8 cellular contexts compared by ENCODE assay signal in genomic region chr7:17233643-17234397, GRCh38.
DNase-seq lines count a peak whose midpoint lies in the region; ATAC-seq, FAIRE-seq and TF ChIP-seq lines count a peak whose summit lies in the region.

No MANE protein-coding gene starts in this region.

- ATAC-seq in GM19043 (IDR thresholded peaks at IDR 0.05; ENCODE audit: low read depth, unreplicated experiment) (peak; percentile 33), HG03097 (IDR thresholded peaks at IDR 0.05; ENCODE audit: low FRiP score, unreplicated experiment) (peak; percentile 45), K562 (peak; percentile 44; the same call in 1 of the 3 replicates)

- peaks cover 8% of the 10 kb centered on the region for H3K9me3 Mint-ChIP-seq in type B pancreatic cell

- peak overlapping the region; percentile 2 for H2AFZ ChIP-seq in K562 (ENCODE audit: low read depth, low read length)

- TF ChIP-seq EP300 in K562 (IDR thresholded peaks at IDR 0.05; ENCODE audit: low read length) (no peak; the same call in 1 of the 2 replicates), sigmoid colon (IDR thresholded peaks at IDR 0.05) (no peak)

- H3K4me3 ChIP-seq in K562: no peak overlapping the region
- H3K4me3 ChIP-seq in sigmoid colon: no peak overlapping the region

- no peaks in the 10 kb centered on the region; a peak in 1 of 5 replicates for H3K4me1 ChIP-seq in K562 (replicated peaks in 1 of 2; ENCODE audit: control insufficient read depth in 2 of 2, insufficient read depth in 2 of 2, low read length in 2 of 2)
- peaks cover 0 to 13% (median 8%) of the 10 kb centered on the region in 4 donors for H3K4me1 ChIP-seq in sigmoid colon

- H3K36me3 Mint-ChIP-seq in type B pancreatic cell: no peaks in the 10 kb centered on the region

- peak overlapping the region; percentile 60 for H3K27ac ChIP-seq in K562 (ENCODE audit: extremely low read depth, low read depth, low read length)
- H3K27ac ChIP-seq in sigmoid colon: peak overlapping the region in 3 of 4 donors; percentile 16 to 51 (median 21)

- POLR2A ChIA-PET in K562 (lab: Yijun Ruan, JAX): no interaction called here

- no peak overlapping the region for H3K9ac ChIP-seq in K562 (ENCODE audit: insufficient read depth in 1 of 2, low read depth in 2 of 2, low read length in 2 of 2)

- H4K20me1 ChIP-seq in K562 (replicated peaks; ENCODE audit: control insufficient read depth, insufficient read depth, low read length): no peaks in the 10 kb centered on the region

- CTCF ChIA-PET in K562 (lab: Yijun Ruan, JAX; ENCODE audit: low intra/inter-chr PET ratio): no interaction called here

- no peaks in the 10 kb centered on the region for H3K27me3 Mint-ChIP-seq in type B pancreatic cell

- BruUV-seq in K562 (replicated peaks; lab: Mats Ljungman, UMichigan): no TSS peak

- TF ChIP-seq RAD21 in K562 (CRISPR knock-in tag; conservative IDR thresholded peaks at IDR 0.05 in 1 of 2, IDR thresholded peaks at IDR 0.05 in 1 of 2): no peak

- no peaks in the 10 kb centered on the region for H3K9me1 ChIP-seq in K562 (ENCODE audit: control insufficient read depth, insufficient read depth, low read length)

- WGBS in K562 (ENCODE audit: insufficient coverage, low coverage, missing lambda C conversion rate): 6% methylated on average over 4 of the region's 4 CpGs
- WGBS in sigmoid colon, 2 donors: 52 to 81% methylated on average over 4 of the region's 4 CpGs

- H3K4me3 Mint-ChIP-seq in type B pancreatic cell: no peak overlapping the region

- in situ Hi-C loops in K562 (cut with MboI): no loop called here

- H3K27ac Mint-ChIP-seq in type B pancreatic cell: no peak overlapping the region

- DNase-seq in T-helper 1 cell: peak in 4 of 5 donors; percentile 23 to 73 (median 27)
- peak in 1 of 4 experiments; percentile 9 for DNase-seq in K562 (ENCODE audit: extremely low read depth in 1 of 4, low spot score in 3 of 4)
- no peak for DNase-seq in sigmoid colon
- DNase-seq in NK-92 treated with Interleukin-12 subunit alpha and Interleukin-12 subunit beta, amount 100 ng/mL, for 24 hours (lab: John Stamatoyannopoulos, UW): no peak
- DNase-seq in amniotic stem cell (lab: John Stamatoyannopoulos, UW): no peak
- no peak for DNase-seq in type B pancreatic cell (ENCODE audit: extremely low spot score, unreplicated experiment)

- no peaks in the 10 kb centered on the region for H3K4me1 Mint-ChIP-seq in type B pancreatic cell (ENCODE audit: unreplicated experiment)

- no peak for FAIRE-seq in K562 (lab: Jason Lieb, UNC)

- 0 out of 2 replicates have a peak overlapping the region, but pooled peaks have one; percentile 10 for H3K4me2 ChIP-seq in K562 (ENCODE audit: insufficient read depth, low read length)

- H3K79me2 ChIP-seq in K562 (ENCODE audit: control insufficient read depth, insufficient read depth, low read length): no peaks in the 10 kb centered on the region

- H3K9me3 ChIP-seq in K562 (replicated peaks; ENCODE audit: control insufficient read depth, insufficient read depth, low read depth, low read length): no peaks in the 10 kb centered on the region
- no peaks in the 10 kb centered on the region for H3K9me3 ChIP-seq in sigmoid colon

- intact Hi-C loops in K562 (cut with micrococcal nuclease): no loop called here
- intact Hi-C loops in sigmoid colon (cut with DNase I): no loop called here

- TF ChIP-seq CTCF in K562 (IDR thresholded peaks at IDR 0.05 in 2 of 3, conservative IDR thresholded peaks at IDR 0.05 in 1 of 3; ENCODE audit: insufficient read depth in 2 of 3, low read depth in 1 of 3, low read length in 3 of 3) (no peak), sigmoid colon (IDR thresholded peaks at IDR 0.05) (no peak), type B pancreatic cell (conservative IDR thresholded peaks at IDR 0.05) (no peak)

- H3K27me3 ChIP-seq in K562 (ENCODE audit: control insufficient read depth in 2 of 2, insufficient read depth in 2 of 2, low read length in 2 of 2) (no peaks in the 10 kb centered on the region), sigmoid colon (no peaks in the 10 kb centered on the region)

- H3K36me3 ChIP-seq in K562 (ENCODE audit: control insufficient read depth, insufficient read depth, low read length) (no peaks in the 10 kb centered on the region), sigmoid colon (no peaks in the 10 kb centered on the region)

- TF ChIP-seq POLR2A in K562 (conservative IDR thresholded peaks at IDR 0.05) (no peak), sigmoid colon (IDR thresholded peaks at IDR 0.05) (no peak)

TF ChIP-seq in K562, 482 proteins besides CTCF, POLR2A, EP300 and RAD21:
- TF ChIP-seq ERF (CRISPR knock-in tag; IDR thresholded peaks at IDR 0.05): 0 out of 2 replicates have a peak, but pooled peaks have one; percentile 30
- no peak for TF ChIP-seq CBFA2T2 (conservative IDR thresholded peaks at IDR 0.05)

Comparison
In these comparisons a context has a peak if more than half of its experiments do, and no peak if none do; other contexts are left out.
1. DNase-seq: peak in T-helper 1 cell (4 of 5); none in sigmoid colon (single experiment), NK-92 treated with Interleukin-12 subunit alpha and Interleukin-12 subunit beta, amount 100 ng/mL, for 24 hours (single experiment), amniotic stem cell (single experiment) and type B pancreatic cell (single experiment).
2. Peak in every context shown above with its lines, with median percentiles within 50 percentile points of each other: ATAC-seq.